In the genomic region with DNA sequence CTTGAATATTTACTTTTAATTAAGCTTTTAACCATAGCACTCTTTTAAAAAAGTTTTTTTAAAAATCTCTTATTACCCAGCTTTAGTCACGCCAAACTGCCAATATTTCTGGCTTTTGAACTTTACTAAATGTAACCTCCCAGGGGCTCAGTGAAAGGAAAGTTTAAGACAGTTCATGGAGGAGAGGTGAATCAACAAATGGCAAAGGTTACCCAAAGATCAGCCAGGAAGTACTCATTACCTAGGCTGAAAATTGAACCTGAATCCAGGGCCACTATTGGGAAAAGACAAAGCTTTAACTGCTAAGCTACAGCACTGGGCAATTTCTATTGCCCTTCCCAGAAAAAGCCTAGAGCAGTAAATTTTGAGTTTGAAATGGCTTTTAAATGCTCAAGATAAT, we compare ENCODE assay signal across 27 cellular contexts.
"Had no signal": no experiment of that assay in that cellular context is flagged by ENCODE, and none has a peak within 500 bp of the region (broad histone marks: within the 10 kb centered on the region; RNA-seq: fewer than 3 reads in every experiment).

No MANE protein-coding gene starts in this region.

- H3K36me3 ChIP-seq: colonic mucosa, esophagus muscularis mucosa, esophagus squamous epithelium, gastrocnemius medialis, gastroesophageal sphincter, heart left ventricle had no signal

- H3K4me3 ChIP-seq: colonic mucosa, coronary artery, dorsolateral prefrontal cortex, esophagus muscularis mucosa, esophagus squamous epithelium, gastrocnemius medialis, gastroesophageal sphincter, heart left ventricle had no signal

- H3K4me1 ChIP-seq: colonic mucosa, esophagus muscularis mucosa, esophagus squamous epithelium, foreskin keratinocyte, gastrocnemius medialis, gastroesophageal sphincter, heart left ventricle had no signal

- ATAC-seq: effector memory CD8-positive, alpha-beta T cell; esophagus mucosa; foreskin keratinocyte; gastrocnemius medialis; gastroesophageal sphincter; heart left ventricle had no signal

- DNase-seq: colonic mucosa; cortex of kidney; dermis blood vessel endothelial cell; dorsolateral prefrontal cortex; effector CD4-positive, alpha-beta T cell; effector CD8-positive, alpha-beta T cell; effector memory CD4-positive, alpha-beta T cell; effector memory CD8-positive, alpha-beta T cell; endodermal cell; erythroblast; esophagus squamous epithelium; foreskin fibroblast; foreskin keratinocyte; foreskin melanocyte; gastrocnemius medialis; glutamatergic neuron; head of caudate nucleus; heart left ventricle had no signal

- H3K27me3 ChIP-seq: colonic mucosa, dorsolateral prefrontal cortex, esophagus muscularis mucosa, esophagus squamous epithelium, foreskin keratinocyte, gastrocnemius medialis, gastroesophageal sphincter, heart left ventricle had no signal

- H3K27ac ChIP-seq: colonic mucosa, coronary artery, dorsolateral prefrontal cortex, epithelial cell of prostate, esophagus muscularis mucosa, esophagus squamous epithelium, foreskin keratinocyte, gastrocnemius medialis, gastroesophageal sphincter, heart left ventricle had no signal

- H3K9me3 ChIP-seq: colonic mucosa, gastrocnemius medialis had no signal

- FAIRE-seq: colon, endometrium, endothelial cell of umbilical vein, frontal cortex had no signal
